1 cellular context compared by ENCODE assay signal in the genomic region with DNA sequence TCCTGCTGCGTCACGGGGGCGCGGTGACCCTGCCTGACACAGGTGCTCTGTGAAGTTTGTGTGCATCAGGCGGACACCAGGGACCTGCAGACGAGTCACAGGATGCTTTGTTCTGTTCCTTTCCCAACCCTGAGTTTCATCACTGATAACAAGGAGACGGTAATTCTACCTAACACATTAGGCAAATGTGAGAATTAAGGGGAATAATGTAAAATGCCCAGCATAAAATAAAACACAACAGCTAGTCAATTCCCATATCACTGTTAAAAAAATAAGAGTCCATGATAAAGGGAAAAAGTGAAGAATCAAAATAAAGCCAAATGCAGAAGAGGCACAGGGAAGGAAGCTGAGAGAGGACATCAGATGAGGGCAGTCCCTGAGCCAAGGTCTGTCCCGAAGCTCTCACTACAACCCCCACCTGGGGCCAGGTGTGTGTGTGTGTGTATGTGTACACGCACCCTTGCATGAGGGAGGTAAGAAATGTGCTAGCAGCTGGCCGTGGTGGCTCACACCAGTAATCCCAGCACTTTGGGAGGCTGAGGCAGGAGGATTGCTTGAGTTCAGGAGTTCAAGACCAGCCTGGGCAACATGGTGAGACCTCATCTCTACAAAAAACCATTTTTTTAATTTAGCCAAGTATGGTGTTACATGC.
A peak's percentile ranks its signal among the peaks of the same experiment; 100 is the strongest.
TF ChIP-seq lines count a peak whose summit lies in the region.

No MANE protein-coding gene starts in this region.

TF ChIP-seq in HepG2, 621 proteins besides CTCF, POLR2A, EP300 and RAD21 (continued from another document):
- TF ChIP-seq, protein P1, sequence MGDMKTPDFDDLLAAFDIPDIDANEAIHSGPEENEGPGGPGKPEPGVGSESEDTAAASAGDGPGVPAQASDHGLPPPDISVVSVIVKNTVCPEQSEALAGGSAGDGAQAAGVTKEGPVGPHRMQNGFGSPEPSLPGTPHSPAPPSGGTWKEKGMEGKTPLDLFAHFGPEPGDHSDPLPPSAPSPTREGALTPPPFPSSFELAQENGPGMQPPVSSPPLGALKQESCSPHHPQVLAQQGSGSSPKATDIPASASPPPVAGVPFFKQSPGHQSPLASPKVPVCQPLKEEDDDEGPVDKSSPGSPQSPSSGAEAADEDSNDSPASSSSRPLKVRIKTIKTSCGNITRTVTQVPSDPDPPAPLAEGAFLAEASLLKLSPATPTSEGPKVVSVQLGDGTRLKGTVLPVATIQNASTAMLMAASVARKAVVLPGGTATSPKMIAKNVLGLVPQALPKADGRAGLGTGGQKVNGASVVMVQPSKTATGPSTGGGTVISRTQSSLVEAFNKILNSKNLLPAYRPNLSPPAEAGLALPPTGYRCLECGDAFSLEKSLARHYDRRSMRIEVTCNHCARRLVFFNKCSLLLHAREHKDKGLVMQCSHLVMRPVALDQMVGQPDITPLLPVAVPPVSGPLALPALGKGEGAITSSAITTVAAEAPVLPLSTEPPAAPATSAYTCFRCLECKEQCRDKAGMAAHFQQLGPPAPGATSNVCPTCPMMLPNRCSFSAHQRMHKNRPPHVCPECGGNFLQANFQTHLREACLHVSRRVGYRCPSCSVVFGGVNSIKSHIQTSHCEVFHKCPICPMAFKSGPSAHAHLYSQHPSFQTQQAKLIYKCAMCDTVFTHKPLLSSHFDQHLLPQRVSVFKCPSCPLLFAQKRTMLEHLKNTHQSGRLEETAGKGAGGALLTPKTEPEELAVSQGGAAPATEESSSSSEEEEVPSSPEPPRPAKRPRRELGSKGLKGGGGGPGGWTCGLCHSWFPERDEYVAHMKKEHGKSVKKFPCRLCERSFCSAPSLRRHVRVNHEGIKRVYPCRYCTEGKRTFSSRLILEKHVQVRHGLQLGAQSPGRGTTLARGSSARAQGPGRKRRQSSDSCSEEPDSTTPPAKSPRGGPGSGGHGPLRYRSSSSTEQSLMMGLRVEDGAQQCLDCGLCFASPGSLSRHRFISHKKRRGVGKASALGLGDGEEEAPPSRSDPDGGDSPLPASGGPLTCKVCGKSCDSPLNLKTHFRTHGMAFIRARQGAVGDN (CRISPR knock-in tag; IDR thresholded peaks at IDR 0.05): 0 out of 2 replicates have a peak, but pooled peaks have one; percentile 19
- TF ChIP-seq, protein P2, sequence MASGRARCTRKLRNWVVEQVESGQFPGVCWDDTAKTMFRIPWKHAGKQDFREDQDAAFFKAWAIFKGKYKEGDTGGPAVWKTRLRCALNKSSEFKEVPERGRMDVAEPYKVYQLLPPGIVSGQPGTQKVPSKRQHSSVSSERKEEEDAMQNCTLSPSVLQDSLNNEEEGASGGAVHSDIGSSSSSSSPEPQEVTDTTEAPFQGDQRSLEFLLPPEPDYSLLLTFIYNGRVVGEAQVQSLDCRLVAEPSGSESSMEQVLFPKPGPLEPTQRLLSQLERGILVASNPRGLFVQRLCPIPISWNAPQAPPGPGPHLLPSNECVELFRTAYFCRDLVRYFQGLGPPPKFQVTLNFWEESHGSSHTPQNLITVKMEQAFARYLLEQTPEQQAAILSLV (CRISPR knock-in tag; IDR thresholded peaks at IDR 0.05; ENCODE audit: borderline replicate concordance): 0 out of 2 replicates have a peak, but pooled peaks have one; percentile 13
- TF ChIP-seq ZNF496 (CRISPR knock-in tag; IDR thresholded peaks at IDR 0.05; ENCODE audit: insufficient replicate concordance): no peak
- TF ChIP-seq, protein P3, sequence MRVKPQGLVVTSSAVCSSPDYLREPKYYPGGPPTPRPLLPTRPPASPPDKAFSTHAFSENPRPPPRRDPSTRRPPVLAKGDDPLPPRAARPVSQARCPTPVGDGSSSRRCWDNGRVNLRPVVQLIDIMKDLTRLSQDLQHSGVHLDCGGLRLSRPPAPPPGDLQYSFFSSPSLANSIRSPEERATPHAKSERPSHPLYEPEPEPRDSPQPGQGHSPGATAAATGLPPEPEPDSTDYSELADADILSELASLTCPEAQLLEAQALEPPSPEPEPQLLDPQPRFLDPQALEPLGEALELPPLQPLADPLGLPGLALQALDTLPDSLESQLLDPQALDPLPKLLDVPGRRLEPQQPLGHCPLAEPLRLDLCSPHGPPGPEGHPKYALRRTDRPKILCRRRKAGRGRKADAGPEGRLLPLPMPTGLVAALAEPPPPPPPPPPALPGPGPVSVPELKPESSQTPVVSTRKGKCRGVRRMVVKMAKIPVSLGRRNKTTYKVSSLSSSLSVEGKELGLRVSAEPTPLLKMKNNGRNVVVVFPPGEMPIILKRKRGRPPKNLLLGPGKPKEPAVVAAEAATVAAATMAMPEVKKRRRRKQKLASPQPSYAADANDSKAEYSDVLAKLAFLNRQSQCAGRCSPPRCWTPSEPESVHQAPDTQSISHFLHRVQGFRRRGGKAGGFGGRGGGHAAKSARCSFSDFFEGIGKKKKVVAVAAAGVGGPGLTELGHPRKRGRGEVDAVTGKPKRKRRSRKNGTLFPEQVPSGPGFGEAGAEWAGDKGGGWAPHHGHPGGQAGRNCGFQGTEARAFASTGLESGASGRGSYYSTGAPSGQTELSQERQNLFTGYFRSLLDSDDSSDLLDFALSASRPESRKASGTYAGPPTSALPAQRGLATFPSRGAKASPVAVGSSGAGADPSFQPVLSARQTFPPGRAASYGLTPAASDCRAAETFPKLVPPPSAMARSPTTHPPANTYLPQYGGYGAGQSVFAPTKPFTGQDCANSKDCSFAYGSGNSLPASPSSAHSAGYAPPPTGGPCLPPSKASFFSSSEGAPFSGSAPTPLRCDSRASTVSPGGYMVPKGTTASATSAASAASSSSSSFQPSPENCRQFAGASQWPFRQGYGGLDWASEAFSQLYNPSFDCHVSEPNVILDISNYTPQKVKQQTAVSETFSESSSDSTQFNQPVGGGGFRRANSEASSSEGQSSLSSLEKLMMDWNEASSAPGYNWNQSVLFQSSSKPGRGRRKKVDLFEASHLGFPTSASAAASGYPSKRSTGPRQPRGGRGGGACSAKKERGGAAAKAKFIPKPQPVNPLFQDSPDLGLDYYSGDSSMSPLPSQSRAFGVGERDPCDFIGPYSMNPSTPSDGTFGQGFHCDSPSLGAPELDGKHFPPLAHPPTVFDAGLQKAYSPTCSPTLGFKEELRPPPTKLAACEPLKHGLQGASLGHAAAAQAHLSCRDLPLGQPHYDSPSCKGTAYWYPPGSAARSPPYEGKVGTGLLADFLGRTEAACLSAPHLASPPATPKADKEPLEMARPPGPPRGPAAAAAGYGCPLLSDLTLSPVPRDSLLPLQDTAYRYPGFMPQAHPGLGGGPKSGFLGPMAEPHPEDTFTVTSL (CRISPR knock-in tag; IDR thresholded peaks at IDR 0.05; ENCODE audit: borderline replicate concordance): no peak
- no peak for TF ChIP-seq ZNF562 (CRISPR knock-in tag; IDR thresholded peaks at IDR 0.05; ENCODE audit: borderline replicate concordance)
